10 cellular contexts compared by ENCODE assay signal in the genomic region with DNA sequence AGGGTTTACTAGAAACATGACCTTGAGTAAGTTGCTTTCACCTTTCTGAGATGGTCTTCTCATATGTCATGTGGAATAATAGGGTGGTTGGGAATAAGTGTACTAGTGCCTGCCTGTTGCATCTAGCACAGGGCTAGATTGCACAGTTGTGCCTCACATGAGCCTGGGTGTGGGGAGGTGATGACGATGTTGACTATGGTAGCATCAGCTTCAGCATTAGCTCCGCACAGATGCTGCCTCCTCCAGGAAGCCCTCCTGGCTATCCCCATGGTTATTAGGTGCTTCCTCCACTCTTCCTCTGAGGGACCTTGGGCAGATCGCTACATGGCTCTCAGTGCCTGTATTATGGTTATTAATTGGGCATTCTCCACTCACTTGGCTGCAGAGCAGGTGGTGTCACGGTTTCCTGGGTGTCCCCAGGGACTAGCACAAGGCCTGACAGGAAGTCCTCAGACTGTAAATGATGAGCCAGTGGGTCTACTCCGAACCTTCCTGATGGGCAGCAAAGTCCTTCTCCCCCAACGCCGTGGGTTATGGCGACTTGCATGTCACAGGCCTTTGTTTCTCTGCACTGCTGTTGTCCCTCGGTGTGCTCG.
DNase-seq lines count a peak whose midpoint lies in the region; ATAC-seq and TF ChIP-seq lines count a peak whose summit lies in the region.
"Had no signal": no experiment of that assay in that cellular context is flagged by ENCODE, and none has a peak within 500 bp of the region (broad histone marks: within the 10 kb centered on the region; RNA-seq: fewer than 3 reads in every experiment).

No MANE protein-coding gene starts in this region.

- DNase-seq in WTC11 (ENCODE audit: low spot score) = no peak
- no peak for DNase-seq in midbrain (lab: John Stamatoyannopoulos, UW)
- DNase-seq in islet precursor cell = no peak
- no peak for DNase-seq in activated naive CD4-positive, alpha-beta T cell treated with anti-CD3 and anti-CD28 coated beads, Interleukin-2, amount 50 U/mL, for 72 hours (ENCODE audit: low spot score in 2 of 2)

- POLR2A ChIA-PET in WTC11 (lab: Charles Lee) = no interaction called here

- no peaks in the 10 kb centered on the region for H3K27me3 Mint-ChIP-seq in WTC11 (ENCODE audit: low read depth)
- H3K27me3 Mint-ChIP-seq: type B pancreatic cell had no signal

- peak; percentile 31 for ATAC-seq in GM18519 (IDR thresholded peaks at IDR 0.05; ENCODE audit: low FRiP score, unreplicated experiment)
- ATAC-seq in GM21526 (IDR thresholded peaks at IDR 0.05; ENCODE audit: low FRiP score, unreplicated experiment) = peak; percentile 25
- ATAC-seq in HG03342 (IDR thresholded peaks at IDR 0.05; ENCODE audit: unreplicated experiment) = peak; percentile 47
- ATAC-seq in WTC11 = no peak
- no peak for ATAC-seq in activated naive CD4-positive, alpha-beta T cell treated with anti-CD3 and anti-CD28 coated beads, Interleukin-2, amount 50 U/mL, for 72 hours

- H3K27ac Mint-ChIP-seq in WTC11 = no peak overlapping the region
- H3K27ac Mint-ChIP-seq in activated naive CD4-positive, alpha-beta T cell treated with anti-CD3 and anti-CD28 coated beads, Interleukin-2, amount 50 U/mL, for 72 hours = no peak overlapping the region
- H3K27ac Mint-ChIP-seq: type B pancreatic cell had no signal

- no peak for TF ChIP-seq CTCF in WTC11 (IDR thresholded peaks at IDR 0.05)

- H3K27ac ChIP-seq in cingulate gyrus (ENCODE audit: low read depth, low read length) = peak overlapping the region; percentile 23
- H3K27ac ChIP-seq: skin epidermis had no signal

- no peaks in the 10 kb centered on the region for H3K36me3 Mint-ChIP-seq in WTC11
- H3K36me3 Mint-ChIP-seq in activated naive CD4-positive, alpha-beta T cell treated with anti-CD3 and anti-CD28 coated beads, Interleukin-2, amount 50 U/mL, for 72 hours = peaks cover 16 to 22% of the 10 kb centered on the region in 2 donors

- CTCF ChIA-PET in WTC11 (lab: Charles Lee) = interaction anchor here (1.0 to 1.2 kb wide), 3 partner anchors 9 to 19 kb away, joined by 3 to 5 read pairs (median 4); no protein-coding TSS in a partner anchor

- peaks cover 45% of the 10 kb centered on the region for H3K4me1 Mint-ChIP-seq in WTC11

- H3K4me3 Mint-ChIP-seq in WTC11 = no peak overlapping the region
- H3K4me3 Mint-ChIP-seq: type B pancreatic cell had no signal

- no peaks in the 10 kb centered on the region for H3K9me3 Mint-ChIP-seq in WTC11
- H3K9me3 Mint-ChIP-seq in activated naive CD4-positive, alpha-beta T cell treated with anti-CD3 and anti-CD28 coated beads, Interleukin-2, amount 50 U/mL, for 72 hours = peaks cover 8 to 18% of the 10 kb centered on the region in 2 donors

TF ChIP-seq in WTC11, 78 proteins besides CTCF, POLR2A, EP300 and RAD21:
- no peak for TF ChIP-seq GTF2I (CRISPR knock-in tag; conservative IDR thresholded peaks at IDR 0.05)
- TF ChIP-seq USF1 (CRISPR knock-in tag; IDR thresholded peaks at IDR 0.05) = no peak
- no peak for TF ChIP-seq HMGXB4 (CRISPR knock-in tag; IDR thresholded peaks at IDR 0.05)
- TF ChIP-seq MYBL2 (CRISPR knock-in tag; IDR thresholded peaks at IDR 0.05) = no peak
- TF ChIP-seq USF2 (CRISPR knock-in tag; IDR thresholded peaks at IDR 0.05) = no peak
- no peak for TF ChIP-seq E2F1 (CRISPR knock-in tag; IDR thresholded peaks at IDR 0.05)
- no peak for TF ChIP-seq SOX15 (CRISPR knock-in tag; IDR thresholded peaks at IDR 0.05)
- no peak for TF ChIP-seq ATF2 (CRISPR knock-in tag; IDR thresholded peaks at IDR 0.05; ENCODE audit: borderline replicate concordance, low read depth)
- TF ChIP-seq TCF7 (CRISPR knock-in tag; IDR thresholded peaks at IDR 0.05; ENCODE audit: low read depth) = no peak
- TF ChIP-seq, protein P1, sequence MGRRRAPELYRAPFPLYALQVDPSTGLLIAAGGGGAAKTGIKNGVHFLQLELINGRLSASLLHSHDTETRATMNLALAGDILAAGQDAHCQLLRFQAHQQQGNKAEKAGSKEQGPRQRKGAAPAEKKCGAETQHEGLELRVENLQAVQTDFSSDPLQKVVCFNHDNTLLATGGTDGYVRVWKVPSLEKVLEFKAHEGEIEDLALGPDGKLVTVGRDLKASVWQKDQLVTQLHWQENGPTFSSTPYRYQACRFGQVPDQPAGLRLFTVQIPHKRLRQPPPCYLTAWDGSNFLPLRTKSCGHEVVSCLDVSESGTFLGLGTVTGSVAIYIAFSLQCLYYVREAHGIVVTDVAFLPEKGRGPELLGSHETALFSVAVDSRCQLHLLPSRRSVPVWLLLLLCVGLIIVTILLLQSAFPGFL (CRISPR knock-in tag; IDR thresholded peaks at IDR 0.05; ENCODE audit: borderline replicate concordance) = no peak
- TF ChIP-seq ZNF232 (CRISPR knock-in tag; IDR thresholded peaks at IDR 0.05) = no peak
- no peak for TF ChIP-seq ZNF138 (CRISPR knock-in tag; conservative IDR thresholded peaks at IDR 0.05)
- TF ChIP-seq, protein P2, sequence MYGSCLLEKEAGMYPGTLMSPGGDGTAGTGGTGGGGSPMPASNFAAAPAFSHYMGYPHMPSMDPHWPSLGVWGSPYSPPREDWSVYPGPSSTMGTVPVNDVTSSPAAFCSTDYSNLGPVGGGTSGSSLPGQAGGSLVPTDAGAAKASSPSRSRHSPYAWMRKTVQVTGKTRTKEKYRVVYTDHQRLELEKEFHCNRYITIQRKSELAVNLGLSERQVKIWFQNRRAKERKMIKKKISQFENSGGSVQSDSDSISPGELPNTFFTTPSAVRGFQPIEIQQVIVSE (CRISPR knock-in tag; IDR thresholded peaks at IDR 0.05; ENCODE audit: borderline replicate concordance) = no peak
- no peak for TF ChIP-seq OVOL2 (CRISPR knock-in tag; IDR thresholded peaks at IDR 0.05; ENCODE audit: borderline replicate concordance)
- TF ChIP-seq HMGA2 (CRISPR knock-in tag; IDR thresholded peaks at IDR 0.05) = no peak
- TF ChIP-seq SMAD3 (CRISPR knock-in tag; IDR thresholded peaks at IDR 0.05; ENCODE audit: borderline replicate concordance) = no peak

Comparison
In these comparisons a context has a peak if more than half of its experiments do, and no peak if none do; other contexts are left out.
1. ATAC-seq: peak in GM18519 (single experiment), GM21526 (single experiment) and HG03342 (single experiment); none in WTC11 (single experiment) and activated naive CD4-positive, alpha-beta T cell treated with anti-CD3 and anti-CD28 coated beads, Interleukin-2, amount 50 U/mL, for 72 hours (0 of 2).